Comparison of ENCODE assay signal across 9 cellular contexts in genomic region chrX:10597871-10598270, GRCh38. TPM values are rescaled to one million over a fixed set of nuclear protein-coding genes. Genes with fewer than 3 reads are reported as not detected.
DNase-seq lines count a peak whose midpoint lies in the region; ATAC-seq and TF ChIP-seq lines count a peak whose summit lies in the region.
"Had no signal": no experiment of that assay in that cellular context is flagged by ENCODE, and none has a peak within 500 bp of the region (broad histone marks: within the 10 kb centered on the region; RNA-seq: fewer than 3 reads in every experiment).

No MANE protein-coding gene starts in this region.

- intact Hi-C loops in left lung (cut with DNase I), result no loop called here
- intact Hi-C loops in natural killer cell (cut with micrococcal nuclease), result no loop called here
- intact Hi-C loops in activated T-helper 2 cell treated with anti-CD3 and anti-CD28 coated beads, Interferon-gamma antibody, Interleukin-2, Interleukin-4, amounts not matched to agents 10 μg/mL and 5 μg/mL and 100 μg/mL, durations not matched to agents 14 hours and 24 hours and 36 hours (cut with micrococcal nuclease), result no loop called here

- H3K4me2 ChIP-seq in DND-41 (ENCODE audit: insufficient read depth, low read length), result no peak overlapping the region

- H3K27ac Mint-ChIP-seq in natural killer cell, result no peak overlapping the region
- no peak overlapping the region for H3K27ac Mint-ChIP-seq in activated T-helper 2 cell treated with anti-CD3 and anti-CD28 coated beads, Interferon-gamma antibody, Interleukin-2, Interleukin-4, amounts not matched to agents 10 μg/mL and 5 μg/mL and 100 μg/mL, durations not matched to agents 14 hours and 24 hours and 36 hours

- no peak overlapping the region for H3K4me3 Mint-ChIP-seq in natural killer cell
- no peak overlapping the region for H3K4me3 Mint-ChIP-seq in activated T-helper 2 cell treated with anti-CD3 and anti-CD28 coated beads, Interferon-gamma antibody, Interleukin-2, Interleukin-4, amounts not matched to agents 10 μg/mL and 5 μg/mL and 100 μg/mL, durations not matched to agents 14 hours and 24 hours and 36 hours (ENCODE audit: low read depth)

- H3K79me2 ChIP-seq in DND-41 (ENCODE audit: insufficient read depth, low read length), result no peaks in the 10 kb centered on the region

- H3K36me3 ChIP-seq in DND-41 (ENCODE audit: insufficient read depth, low read length) (no peaks in the 10 kb centered on the region), left lung (no peaks in the 10 kb centered on the region)
- H3K36me3 ChIP-seq: neutrophil had no signal

- TF ChIP-seq CTCF in DND-41 (IDR thresholded peaks at IDR 0.05; ENCODE audit: borderline replicate concordance, extremely low read depth, low read length, poor library complexity, severe bottlenecking) (peak; percentile 52), VCaP (conservative IDR thresholded peaks at IDR 0.05) (peak; percentile 66), left lung (IDR thresholded peaks at IDR 0.05) (peak in 1 of 2 donors; percentile 16), natural killer cell (IDR thresholded peaks at IDR 0.05) (no peak)

- ATAC-seq in DND-41 (ENCODE audit: insufficient read depth, low read depth), result no peak
- peak; percentile 56 for ATAC-seq in HG03354 (IDR thresholded peaks at IDR 0.05; ENCODE audit: poor library complexity, severe bottlenecking, unreplicated experiment)
- ATAC-seq in left lung, result peak; percentile 70
- no peak for ATAC-seq in natural killer cell

- no peaks in the 10 kb centered on the region for H3K4me1 Mint-ChIP-seq in natural killer cell
- H3K4me1 Mint-ChIP-seq in activated T-helper 2 cell treated with anti-CD3 and anti-CD28 coated beads, Interferon-gamma antibody, Interleukin-2, Interleukin-4, amounts not matched to agents 10 μg/mL and 5 μg/mL and 100 μg/mL, durations not matched to agents 14 hours and 24 hours and 36 hours (ENCODE audit: low read depth), result no peaks in the 10 kb centered on the region

- no peak overlapping the region for H3K4me3 ChIP-seq in DND-41 (ENCODE audit: low read depth in 1 of 2, low read length in 2 of 2)
- no peak overlapping the region for H3K4me3 ChIP-seq in left lung

- DNase-seq in DND-41 (no peak), left lung (no peak), natural killer cell (no peak), GDM1 (lab: John Stamatoyannopoulos, UW) (no peak)
- DNase-seq in activated T-helper 2 cell treated with anti-CD3 and anti-CD28 coated beads, Interferon-gamma antibody, Interleukin-2, Interleukin-4, amounts not matched to agents 10 μg/mL and 5 μg/mL and 100 μg/mL, durations not matched to agents 14 hours and 24 hours and 36 hours (ENCODE audit: low spot score), result no peak
- DNase-seq in activated T-cell treated with anti-CD3 and anti-CD28 coated beads, Interleukin-2, amount 50 U/mL, for 1 hour, result no peak

- H3K9ac ChIP-seq in DND-41 (ENCODE audit: low read depth, low read length), result no peak overlapping the region

- H3K9me3 ChIP-seq in DND-41 (ENCODE audit: insufficient read depth, low read length, severe bottlenecking), result no peaks in the 10 kb centered on the region
- H3K9me3 ChIP-seq in left lung, result no peaks in the 10 kb centered on the region
- H3K9me3 ChIP-seq: neutrophil had no signal

- no peaks in the 10 kb centered on the region for H3K36me3 Mint-ChIP-seq in natural killer cell
- no peaks in the 10 kb centered on the region for H3K36me3 Mint-ChIP-seq in activated T-helper 2 cell treated with anti-CD3 and anti-CD28 coated beads, Interferon-gamma antibody, Interleukin-2, Interleukin-4, amounts not matched to agents 10 μg/mL and 5 μg/mL and 100 μg/mL, durations not matched to agents 14 hours and 24 hours and 36 hours (ENCODE audit: low read depth)

- H4K20me1 ChIP-seq in DND-41 (ENCODE audit: insufficient read depth, low read length), result no peaks in the 10 kb centered on the region

- H3K4me1 ChIP-seq in DND-41 (ENCODE audit: insufficient read depth, low read length) (no peaks in the 10 kb centered on the region), left lung (no peaks in the 10 kb centered on the region)

- H3K27me3 Mint-ChIP-seq in natural killer cell (ENCODE audit: low read depth in 2 of 2), result no peaks in the 10 kb centered on the region
- H3K27me3 Mint-ChIP-seq in activated T-helper 2 cell treated with anti-CD3 and anti-CD28 coated beads, Interferon-gamma antibody, Interleukin-2, Interleukin-4, amounts not matched to agents 10 μg/mL and 5 μg/mL and 100 μg/mL, durations not matched to agents 14 hours and 24 hours and 36 hours (ENCODE audit: low read depth), result no peaks in the 10 kb centered on the region

- no peaks in the 10 kb centered on the region for H3K9me3 Mint-ChIP-seq in natural killer cell
- no peaks in the 10 kb centered on the region for H3K9me3 Mint-ChIP-seq in activated T-helper 2 cell treated with anti-CD3 and anti-CD28 coated beads, Interferon-gamma antibody, Interleukin-2, Interleukin-4, amounts not matched to agents 10 μg/mL and 5 μg/mL and 100 μg/mL, durations not matched to agents 14 hours and 24 hours and 36 hours

- H3K27ac ChIP-seq in DND-41 (ENCODE audit: low read length) (no peak overlapping the region), VCaP (no peak overlapping the region), left lung (no peak overlapping the region)
- H3K27ac ChIP-seq: neutrophil had no signal

- H3K27me3 ChIP-seq in DND-41 (ENCODE audit: insufficient read depth, low read length, poor library complexity), result no peaks in the 10 kb centered on the region
- H3K27me3 ChIP-seq in left lung, result no peaks in the 10 kb centered on the region
- H3K27me3 ChIP-seq: neutrophil had no signal

- H2AFZ ChIP-seq in DND-41 (ENCODE audit: low read depth, low read length), result no peak overlapping the region

RNA-seq across cellular contexts. Expression of gene MID1, which starts 22.5 kb away (rescaled TPM):
- total RNA-seq in left lung (10 to 100 TPM; 19.3 to 21.9 TPM), natural killer cell (not detected)
- 0.34 TPM in 1 of 2 replicates, not detected in the other for total RNA-seq in activated T-helper 2 cell treated with anti-CD3 and anti-CD28 coated beads, Interferon-gamma antibody, Interleukin-2, Interleukin-4, amounts not matched to agents 10 μg/mL and 5 μg/mL and 100 μg/mL, durations not matched to agents 14 hours and 24 hours and 36 hours

Comparison
In these comparisons a context has a peak if more than half of its experiments do, and no peak if none do; other contexts are left out.
1. ATAC-seq: peak in HG03354 (single experiment) and left lung (single experiment); none in DND-41 (single experiment) and natural killer cell (0 of 3).
2. RNA of gene MID1, which starts 22.5 kb away (total RNA-seq): 19.3 to 21.9 TPM in left lung; 0.34 TPM in activated T-helper 2 cell treated with anti-CD3 and anti-CD28 coated beads, Interferon-gamma antibody, Interleukin-2, Interleukin-4, amounts not matched to agents 10 μg/mL and 5 μg/mL and 100 μg/mL, durations not matched to agents 14 hours and 24 hours and 36 hours and not detected in natural killer cell; every median in the first group is over 10 times any median in the second.